In the genomic region with DNA sequence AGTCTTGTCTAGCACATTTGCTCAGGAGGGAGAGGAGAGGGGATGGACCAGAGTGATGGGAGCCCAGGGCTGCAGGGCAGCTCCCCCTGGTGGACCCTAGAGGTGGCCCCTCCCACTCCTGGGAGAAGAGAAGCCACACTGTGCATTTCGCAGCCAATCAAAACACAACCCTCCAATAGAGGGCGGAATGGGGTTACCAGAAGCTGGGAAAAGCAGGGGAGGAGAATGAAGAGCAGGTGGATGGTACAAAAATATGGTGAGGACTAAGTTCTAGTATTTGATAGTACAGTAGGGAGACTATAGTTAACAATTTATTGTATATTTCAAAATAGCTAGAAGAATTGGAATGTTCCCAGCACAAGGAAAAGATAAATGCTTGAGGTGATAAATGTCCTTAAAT, we compare ENCODE assay signal across 8 cellular contexts. TPM values are rescaled to one million over a fixed set of nuclear protein-coding genes. Genes with fewer than 3 reads are reported as not detected.
DNase-seq lines count a peak whose midpoint lies in the region; ATAC-seq, FAIRE-seq and TF ChIP-seq lines count a peak whose summit lies in the region.

No MANE protein-coding gene starts in this region.

- H3K4me1 Mint-ChIP-seq in activated T-cell treated with anti-CD3 and anti-CD28 coated beads, Interleukin-2, amount 50 U/mL, for 72 hours (ENCODE audit: low read depth) = peaks cover 42% of the 10 kb centered on the region
- H3K4me1 Mint-ChIP-seq in neural progenitor cell = peaks cover 5% of the 10 kb centered on the region

- no peaks in the 10 kb centered on the region for H3K4me1 ChIP-seq in OCI-LY7 (ENCODE audit: insufficient read depth, low read length, poor library complexity, severe bottlenecking)
- no peaks in the 10 kb centered on the region for H3K4me1 ChIP-seq in neural progenitor cell

- H3K4me3 ChIP-seq in OCI-LY7 (ENCODE audit: low read depth, low read length, poor library complexity, severe bottlenecking) = no peak overlapping the region
- H3K4me3 ChIP-seq in fibroblast of the aortic adventitia (ENCODE audit: low read depth, low read length) = no peak overlapping the region
- no peak overlapping the region for H3K4me3 ChIP-seq in neural progenitor cell

- H3K9me2 ChIP-seq in OCI-LY7 (ENCODE audit: insufficient read depth, low read length) = no peaks in the 10 kb centered on the region

- peak; percentile 93 for TF ChIP-seq CTCF in OCI-LY7 (conservative IDR thresholded peaks at IDR 0.05; ENCODE audit: low read length)
- peak; percentile 88 for TF ChIP-seq CTCF in fibroblast of the aortic adventitia (IDR thresholded peaks at IDR 0.05; ENCODE audit: insufficient read depth, low read length)
- TF ChIP-seq CTCF in neural progenitor cell (IDR thresholded peaks at IDR 0.05) = peak; percentile 97

- H3K9me3 Mint-ChIP-seq in activated T-cell treated with anti-CD3 and anti-CD28 coated beads, Interleukin-2, amount 50 U/mL, for 72 hours = no peaks in the 10 kb centered on the region
- no peaks in the 10 kb centered on the region for H3K9me3 Mint-ChIP-seq in neural progenitor cell

- H3K4me3 Mint-ChIP-seq in activated T-cell treated with anti-CD3 and anti-CD28 coated beads, Interleukin-2, amount 50 U/mL, for 72 hours = no peak overlapping the region
- no peak overlapping the region for H3K4me3 Mint-ChIP-seq in neural progenitor cell

- ATAC-seq in GM19043 (IDR thresholded peaks at IDR 0.05; ENCODE audit: low read depth, unreplicated experiment) = peak; percentile 62
- ATAC-seq in activated T-cell treated with anti-CD3 and anti-CD28 coated beads, Interleukin-2, amount 50 U/mL, for 72 hours (replicated peaks in 1 of 2) = peak; percentile 82 to 90

- CTCF ChIA-PET in OCI-LY7 (lab: Charles Lee; ENCODE audit: unreplicated experiment) = interaction anchor here (0.6 to 1.2 kb wide), 4 partner anchors 14 to 172 kb away, joined by 3 to 6 read pairs (median 4); no protein-coding TSS in a partner anchor

- H2AFZ ChIP-seq in OCI-LY7 (ENCODE audit: low read length) (no peak overlapping the region), neural progenitor cell (replicated peaks) (no peak overlapping the region)

- no peaks in the 10 kb centered on the region for H3F3A ChIP-seq in neural progenitor cell (ENCODE audit: low read depth)

- no TSS peak for BruUV-seq in OCI-LY7 (replicated peaks; lab: Mats Ljungman, UMichigan)

- intact Hi-C loops in OCI-LY7 (cut with micrococcal nuclease; ENCODE audit: unreplicated experiment) = loop anchor here (1.0 kb wide), 1 partner anchor 75 kb away; no protein-coding TSS in a partner anchor

- no peak overlapping the region for H3K4me2 ChIP-seq in OCI-LY7 (ENCODE audit: low read length)
- H3K4me2 ChIP-seq in neural progenitor cell = no peak overlapping the region

- H3K79me2 ChIP-seq in OCI-LY7 (ENCODE audit: insufficient read depth, low read depth, low read length) = no peaks in the 10 kb centered on the region
- H3K79me2 ChIP-seq in neural progenitor cell (ENCODE audit: low read depth) = no peaks in the 10 kb centered on the region

- DNase-seq in Ammon's horn (ENCODE audit: low spot score) (peak; percentile 92), HuH-7.5 (ENCODE audit: low spot score) (peak; percentile 93), OCI-LY7 (ENCODE audit: low spot score) (peak; percentile 75), fibroblast of the aortic adventitia (ENCODE audit: low read depth) (peak; percentile 72), neural progenitor cell (ENCODE audit: low spot score) (peak; percentile 94), urothelium cell line (ENCODE audit: low spot score) (peak; percentile 96)
- DNase-seq in activated T-cell treated with anti-CD3 and anti-CD28 coated beads, Interleukin-2, amount 50 U/mL, for 72 hours = peak; percentile 72 to 73

- no peak for FAIRE-seq in urothelium cell line (lab: Jason Lieb, UNC)

- H3K36me3 ChIP-seq in OCI-LY7 (ENCODE audit: insufficient read depth, low read length) = peaks cover 45% of the 10 kb centered on the region
- no peaks in the 10 kb centered on the region for H3K36me3 ChIP-seq in neural progenitor cell

- H3K27me3 ChIP-seq in neural progenitor cell = no peaks in the 10 kb centered on the region

- H4K20me1 ChIP-seq in OCI-LY7 (ENCODE audit: insufficient read depth, low read length) (no peaks in the 10 kb centered on the region), neural progenitor cell (ENCODE audit: low read depth) (no peaks in the 10 kb centered on the region)

- no peak overlapping the region for H3K9ac ChIP-seq in neural progenitor cell

- POLR2A ChIA-PET in OCI-LY7 (lab: Charles Lee) = interaction anchor here (0.8 to 1.1 kb wide), 5 partner anchors 14 to 79 kb away, joined by 3 to 6 read pairs (median 3); no protein-coding TSS in a partner anchor

- H3K9me3 ChIP-seq in OCI-LY7 (ENCODE audit: low read length) (no peaks in the 10 kb centered on the region), neural progenitor cell (ENCODE audit: low read depth) (no peaks in the 10 kb centered on the region)

- peaks cover 0 to 8% of the 10 kb centered on the region in 2 donors for H3K36me3 Mint-ChIP-seq in activated T-cell treated with anti-CD3 and anti-CD28 coated beads, Interleukin-2, amount 50 U/mL, for 72 hours (ENCODE audit: insufficient read depth in 2 of 2)
- H3K36me3 Mint-ChIP-seq in neural progenitor cell = peaks cover 11% of the 10 kb centered on the region

- H3K27me3 Mint-ChIP-seq in activated T-cell treated with anti-CD3 and anti-CD28 coated beads, Interleukin-2, amount 50 U/mL, for 72 hours (ENCODE audit: low read depth) = no peaks in the 10 kb centered on the region
- H3K27me3 Mint-ChIP-seq in neural progenitor cell (ENCODE audit: insufficient read depth, low read depth) = peaks cover 10% of the 10 kb centered on the region

- no peak overlapping the region for H3K27ac ChIP-seq in OCI-LY7 (ENCODE audit: low read depth, low read length, poor library complexity, severe bottlenecking)
- H3K27ac ChIP-seq in neural progenitor cell = no peak overlapping the region

- no peak overlapping the region for H3K27ac Mint-ChIP-seq in activated T-cell treated with anti-CD3 and anti-CD28 coated beads, Interleukin-2, amount 50 U/mL, for 72 hours
- H3K27ac Mint-ChIP-seq in neural progenitor cell = no peak overlapping the region

RNA-seq across cellular contexts. Expression of a gene that starts 23.6 kb away (rescaled TPM):
- total RNA-seq in OCI-LY7 (2014; rRNA removed; shearing (Covaris generic)) = not detected in 2 replicates
- total RNA-seq in OCI-LY7 (2022) (not detected in 2 replicates), fibroblast of the aortic adventitia (ENCODE audit: low replicate concordance) (4.4 and 12.7 TPM in 2 replicates), neural progenitor cell (ENCODE audit: low replicate concordance) (10.3 and 20.1 TPM in 2 replicates)
- 1 to 10 TPM; 4.4 to 6.1 TPM for total RNA-seq in activated T-cell treated with anti-CD3 and anti-CD28 coated beads, Interleukin-2, amount 50 U/mL, for 72 hours

RNA-seq across cellular contexts. Expression of a gene that starts 27.8 kb away (rescaled TPM):
- 16.1 and 17.6 TPM in 2 replicates for total RNA-seq in OCI-LY7 (2014; rRNA removed; shearing (Covaris generic))
- total RNA-seq in OCI-LY7 (2022) = 33.7 and 36.4 TPM in 2 replicates
- total RNA-seq in activated T-cell treated with anti-CD3 and anti-CD28 coated beads, Interleukin-2, amount 50 U/mL, for 72 hours = 10 to 100 TPM; 15.0 to 21.6 TPM
- total RNA-seq in fibroblast of the aortic adventitia (ENCODE audit: low replicate concordance) = 5.8 and 6.7 TPM in 2 replicates
- total RNA-seq in neural progenitor cell (ENCODE audit: low replicate concordance) = 23.2 and 28.7 TPM in 2 replicates

RNA-seq across cellular contexts. Expression of a gene that starts 41.3 kb away (rescaled TPM):
- total RNA-seq in OCI-LY7 (2014; rRNA removed; shearing (Covaris generic)) = not detected in 2 replicates
- total RNA-seq in OCI-LY7 (2022) = not detected in 2 replicates
- total RNA-seq in activated T-cell treated with anti-CD3 and anti-CD28 coated beads, Interleukin-2, amount 50 U/mL, for 72 hours = not detected
- total RNA-seq in fibroblast of the aortic adventitia (ENCODE audit: low replicate concordance) = not detected in 2 replicates
- total RNA-seq in neural progenitor cell (ENCODE audit: low replicate concordance) = not detected in 2 replicates
